ENCODE assay signal across 16 cellular contexts in the genomic region with DNA sequence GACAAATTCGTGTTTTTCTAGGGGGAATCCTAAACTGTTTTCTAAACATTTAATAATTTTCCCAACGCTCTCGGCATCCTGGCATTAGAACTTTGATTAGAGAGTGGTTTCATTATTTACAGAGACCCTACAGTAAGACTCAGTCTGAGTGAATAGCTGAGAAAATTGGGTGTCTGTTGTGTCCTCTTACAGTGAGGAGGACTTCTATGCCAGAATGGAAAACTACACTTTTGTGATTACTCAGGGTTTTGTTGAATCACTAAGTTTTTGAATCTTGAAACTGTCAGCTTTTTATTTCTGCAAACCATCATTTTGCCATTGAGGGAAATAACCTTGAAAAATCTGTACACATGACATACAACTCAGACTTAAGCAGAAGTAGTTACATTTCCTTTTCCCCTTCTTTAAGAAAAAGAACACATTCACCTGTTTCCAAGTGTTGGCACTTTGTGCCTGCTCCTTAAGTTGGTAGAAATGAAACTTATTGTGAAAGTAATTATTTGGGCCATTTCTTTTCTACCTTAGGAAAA.
A peak's percentile ranks its signal among the peaks of the same experiment; 100 is the strongest.
DNase-seq lines count a peak whose midpoint lies in the region; ATAC-seq, FAIRE-seq and TF ChIP-seq lines count a peak whose summit lies in the region.
"Had no signal": no experiment of that assay in that cellular context is flagged by ENCODE, and none has a peak within 500 bp of the region (broad histone marks: within the 10 kb centered on the region; RNA-seq: fewer than 3 reads in every experiment).

No MANE protein-coding gene starts in this region.

- no peak overlapping the region for H3K4me3 ChIP-seq in HepG2 (replicated peaks in 1 of 3; ENCODE audit: insufficient read depth in 1 of 3, low read depth in 2 of 3, low read length in 3 of 3)
- H3K4me3 ChIP-seq: A549, GM12878, GM23248 had no signal

- 10% methylated on average over 3 of the region's 3 CpGs for WGBS in HepG2 (ENCODE audit: low lambda C conversion rate)

- H3K36me3 Mint-ChIP-seq in activated naive CD4-positive, alpha-beta T cell treated with anti-CD3 and anti-CD28 coated beads, Interleukin-2, amount 50 U/mL, for 72 hours, result peaks cover 6% of the 10 kb centered on the region in 2 donors
- no peaks in the 10 kb centered on the region for H3K36me3 Mint-ChIP-seq in activated T-helper 17 cell treated with anti-CD3 and anti-CD28 coated beads, Interleukin-2, amount 50 U/mL, for 72 hours (ENCODE audit: low read depth)
- H3K36me3 Mint-ChIP-seq in stimulated activated effector memory CD8-positive, alpha-beta T cell treated with anti-CD3 and anti-CD28 coated beads, Interleukin-12 subunit alpha, Interleukin-12 subunit beta, amount 100 ng/mL, for 72 hours, result no peaks in the 10 kb centered on the region
- H3K36me3 Mint-ChIP-seq: CD4-positive, alpha-beta memory T cell had no signal

- H4K20me1 ChIP-seq in HepG2 (ENCODE audit: insufficient read depth, low read length), result no peaks in the 10 kb centered on the region

- no peak overlapping the region for H3K9ac ChIP-seq in HepG2 (ENCODE audit: insufficient read depth, low read depth, low read length)
- H3K9ac ChIP-seq: GM23248 had no signal

- no peaks in the 10 kb centered on the region for H3K79me2 ChIP-seq in HepG2 (ENCODE audit: insufficient read depth, low read length)

- no peak overlapping the region for H3K27ac Mint-ChIP-seq in activated naive CD4-positive, alpha-beta T cell treated with anti-CD3 and anti-CD28 coated beads, Interleukin-2, amount 50 U/mL, for 72 hours
- no peak overlapping the region for H3K27ac Mint-ChIP-seq in activated T-helper 17 cell treated with anti-CD3 and anti-CD28 coated beads, Interleukin-2, amount 50 U/mL, for 72 hours
- H3K27ac Mint-ChIP-seq in stimulated activated effector memory CD8-positive, alpha-beta T cell treated with anti-CD3 and anti-CD28 coated beads, Interleukin-12 subunit alpha, Interleukin-12 subunit beta, amount 100 ng/mL, for 72 hours, result no peak overlapping the region

- no peak overlapping the region for H2AFZ ChIP-seq in HepG2 (ENCODE audit: low read length)
- H2AFZ ChIP-seq: GM23248 had no signal

- H3K27me3 ChIP-seq in HepG2 (ENCODE audit: control insufficient read depth in 1 of 2, insufficient read depth in 2 of 2, low read length in 2 of 2), result no peaks in the 10 kb centered on the region
- H3K27me3 ChIP-seq: BE2C had no signal

- no peak for TF ChIP-seq CTCF in HepG2 (CRISPR knock-in tag; IDR thresholded peaks at IDR 0.05)

- CTCF ChIA-PET in HepG2 (lab: Yijun Ruan, JAX; ENCODE audit: low intra/inter-chr PET ratio, low total read pairs), result no interaction called here

- DNase-seq in activated naive CD4-positive, alpha-beta T cell treated with anti-CD3 and anti-CD28 coated beads, Interleukin-2, amount 50 U/mL, for 72 hours (ENCODE audit: low spot score in 2 of 2), result no peak
- DNase-seq in activated naive CD4-positive, alpha-beta T cell treated with Interleukin-2 at 50 U/mL for 16 hours, result no peak
- DNase-seq in HepG2 (ENCODE audit: low spot score), result no peak
- DNase-seq in stimulated activated effector memory CD8-positive, alpha-beta T cell treated with anti-CD3 and anti-CD28 coated beads, Interleukin-12 subunit alpha, Interleukin-12 subunit beta, amount 100 ng/mL, for 72 hours (ENCODE audit: low spot score in 2 of 2), result no peak
- no peak for DNase-seq in UCSD-AML1 (lab: John Stamatoyannopoulos, UW; ENCODE audit: unreplicated experiment)
- DNase-seq in superior temporal gyrus (ENCODE audit: extremely low spot score), result no peak
- DNase-seq: BE2C; CD4-positive, alpha-beta memory T cell; DMS79; GM23248 had no signal

- TF ChIP-seq POLR2A in HepG2 (IDR thresholded peaks at IDR 0.05; ENCODE audit: insufficient read depth in 1 of 2, low read depth in 2 of 2, low read length in 2 of 2), result no peak

- intact Hi-C loops in HepG2 (cut with micrococcal nuclease; ENCODE audit: unreplicated experiment), result no loop called here

- peak; percentile 40 to 79 for ATAC-seq in activated naive CD4-positive, alpha-beta T cell treated with anti-CD3 and anti-CD28 coated beads, Interleukin-2, amount 50 U/mL, for 72 hours
- ATAC-seq in activated T-helper 17 cell treated with anti-CD3 and anti-CD28 coated beads, Interleukin-2, amount 50 U/mL, for 72 hours (replicated peaks), result peak; percentile 78
- no peak for ATAC-seq in HepG2
- peak; percentile 67 for ATAC-seq in stimulated activated effector memory CD8-positive, alpha-beta T cell treated with anti-CD3 and anti-CD28 coated beads, Interleukin-12 subunit alpha, Interleukin-12 subunit beta, amount 100 ng/mL, for 72 hours
- ATAC-seq: A549, GM12878, HCT116 had no signal

- H3K4me2 ChIP-seq in HepG2 (ENCODE audit: low read depth, low read length), result no peak overlapping the region
- H3K4me2 ChIP-seq: A549 had no signal

- H3K9me3 Mint-ChIP-seq in activated naive CD4-positive, alpha-beta T cell treated with anti-CD3 and anti-CD28 coated beads, Interleukin-2, amount 50 U/mL, for 72 hours, result peaks cover 0 to 9% of the 10 kb centered on the region in 2 donors
- no peaks in the 10 kb centered on the region for H3K9me3 Mint-ChIP-seq in activated T-helper 17 cell treated with anti-CD3 and anti-CD28 coated beads, Interleukin-2, amount 50 U/mL, for 72 hours
- H3K9me3 Mint-ChIP-seq in stimulated activated effector memory CD8-positive, alpha-beta T cell treated with anti-CD3 and anti-CD28 coated beads, Interleukin-12 subunit alpha, Interleukin-12 subunit beta, amount 100 ng/mL, for 72 hours, result no peaks in the 10 kb centered on the region
- H3K9me3 Mint-ChIP-seq: CD4-positive, alpha-beta memory T cell had no signal

- peaks cover 6% of the 10 kb centered on the region for H3K27me3 Mint-ChIP-seq in activated T-helper 17 cell treated with anti-CD3 and anti-CD28 coated beads, Interleukin-2, amount 50 U/mL, for 72 hours
- H3K27me3 Mint-ChIP-seq: CD4-positive, alpha-beta memory T cell had no signal

- H3K4me1 ChIP-seq in HepG2 (ENCODE audit: insufficient read depth, low read length), result no peaks in the 10 kb centered on the region
- H3K4me1 ChIP-seq: A549, BE2C had no signal

- FAIRE-seq in HepG2 (lab: Jason Lieb, UNC), result no peak
- FAIRE-seq: A549, GM12878, H54 had no signal

- in situ Hi-C loops in HepG2 (cut with HindIII; ENCODE audit: extremely low pct_ligation_motif_present, low pct_unique_long_range_greater_than_20kb), result no loop called here

- TF ChIP-seq EP300 in HepG2 (IDR thresholded peaks at IDR 0.05; ENCODE audit: low read depth in 2 of 2, low read length in 2 of 2) (no peak), HepG2 (CRISPR knock-in tag; IDR thresholded peaks at IDR 0.05; ENCODE audit: borderline replicate concordance) (no peak)

- peaks cover 5% of the 10 kb centered on the region for H3K4me1 Mint-ChIP-seq in activated T-helper 17 cell treated with anti-CD3 and anti-CD28 coated beads, Interleukin-2, amount 50 U/mL, for 72 hours
- H3K4me1 Mint-ChIP-seq in stimulated activated effector memory CD8-positive, alpha-beta T cell treated with anti-CD3 and anti-CD28 coated beads, Interleukin-12 subunit alpha, Interleukin-12 subunit beta, amount 100 ng/mL, for 72 hours, result peaks cover 6% of the 10 kb centered on the region

- POLR2A ChIA-PET in HepG2 (lab: Yijun Ruan, JAX), result no interaction called here

- no peaks in the 10 kb centered on the region for H3K36me3 ChIP-seq in HepG2 (replicated peaks in 1 of 2; ENCODE audit: control insufficient read depth in 1 of 2, insufficient read depth in 2 of 2, low read length in 2 of 2)
- H3K36me3 ChIP-seq: BE2C had no signal

- BruUV-seq in HepG2 (replicated peaks; lab: Mats Ljungman, UMichigan), result no TSS peak

- H3K27ac ChIP-seq in HepG2 (ENCODE audit: extremely low read length, insufficient read depth, low read length), result no peak overlapping the region
- H3K27ac ChIP-seq: A549, C4-2B, GM23248 had no signal

- no peaks in the 10 kb centered on the region for H3K9me3 ChIP-seq in HepG2 (ENCODE audit: low read length)
- H3K9me3 ChIP-seq: A549, BE2C had no signal

- H3K4me3 Mint-ChIP-seq in activated T-helper 17 cell treated with anti-CD3 and anti-CD28 coated beads, Interleukin-2, amount 50 U/mL, for 72 hours, result no peak overlapping the region
- no peak overlapping the region for H3K4me3 Mint-ChIP-seq in stimulated activated effector memory CD8-positive, alpha-beta T cell treated with anti-CD3 and anti-CD28 coated beads, Interleukin-12 subunit alpha, Interleukin-12 subunit beta, amount 100 ng/mL, for 72 hours
- H3K4me3 Mint-ChIP-seq: CD4-positive, alpha-beta memory T cell had no signal

- TF ChIP-seq RAD21 in HepG2 (CRISPR knock-in tag; IDR thresholded peaks at IDR 0.05), result no peak

TF ChIP-seq in HepG2, 621 proteins besides CTCF, POLR2A, EP300 and RAD21:
- TF ChIP-seq MAFK (conservative IDR thresholded peaks at IDR 0.05 in 1 of 2, IDR thresholded peaks at IDR 0.05 in 1 of 2; ENCODE audit: low read length in 2 of 2) (peak in 1 of 2 experiments; percentile 29; a peak in 1 of 4 replicates), SUZ12 (IDR thresholded peaks at IDR 0.05; ENCODE audit: low read depth, low read length) (no peak), MAFF (IDR thresholded peaks at IDR 0.05; ENCODE audit: low read depth, low read length) (0 out of 2 replicates have a peak, but pooled peaks have one; percentile 6)
